19 cellular contexts compared by ENCODE assay signal in the genomic region with DNA sequence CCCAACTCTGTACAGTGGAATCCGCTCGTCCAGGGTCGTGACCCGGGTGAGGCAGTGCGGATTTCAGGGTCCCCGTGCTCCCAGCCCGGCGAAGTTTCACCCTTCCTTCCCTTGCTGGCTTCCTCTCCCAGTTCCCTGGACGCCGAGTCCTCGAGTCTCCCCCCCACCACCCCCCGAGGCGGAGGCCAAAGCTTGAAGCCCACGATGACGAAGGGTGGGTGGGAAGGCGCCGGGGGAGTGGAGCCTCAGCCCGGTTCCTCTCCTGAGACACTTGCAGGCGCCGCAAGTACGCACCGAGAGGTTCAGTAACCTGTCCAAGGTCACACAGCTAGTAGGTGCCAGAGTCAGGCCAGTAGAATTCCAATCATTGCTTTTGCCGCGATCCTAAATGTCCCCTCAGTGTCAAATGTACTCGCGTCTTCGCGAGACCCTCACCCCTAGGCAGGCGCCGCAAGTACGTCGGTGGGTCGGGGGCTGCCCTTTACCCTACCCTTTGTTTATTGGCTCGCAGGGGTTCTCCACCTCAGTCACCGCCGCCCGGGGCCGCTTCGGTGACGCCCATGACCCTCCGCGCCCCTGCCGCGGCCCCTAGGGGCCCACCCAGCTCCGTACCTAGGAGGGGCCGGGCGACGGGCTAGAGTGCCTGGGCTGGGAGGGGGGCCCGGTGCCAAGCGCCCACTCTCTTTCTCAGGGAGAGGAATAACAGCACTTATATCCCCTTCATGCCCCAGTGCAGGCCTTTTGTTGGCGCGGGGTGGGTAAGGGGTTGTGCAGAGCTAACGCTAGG. TPM values are rescaled to one million over a fixed set of nuclear protein-coding genes. Genes with fewer than 3 reads are reported as not detected.
DNase-seq lines count a peak whose midpoint lies in the region; ATAC-seq and TF ChIP-seq lines count a peak whose summit lies in the region.
"Had no signal": no experiment of that assay in that cellular context is flagged by ENCODE, and none has a peak within 500 bp of the region (broad histone marks: within the 10 kb centered on the region; RNA-seq: fewer than 3 reads in every experiment).

No MANE protein-coding gene starts in this region.

- WGBS in hepatocyte (ENCODE audit: low lambda C conversion rate, missing lambda C conversion rate), result 15% methylated on average over 31 of the region's 53 CpGs
- WGBS in neuronal stem cell (ENCODE audit: extremely low coverage in 2 of 2, insufficient read length in 2 of 2, insufficient replicate concordance in 1 of 2), 2 donors, result no CpG with 5 or more reads among the region's 53 CpGs

- no peak overlapping the region for H2BK120ac ChIP-seq in neuronal stem cell (ENCODE audit: low read depth, low read length)

- no peaks in the 10 kb centered on the region for H3K79me1 ChIP-seq in neuronal stem cell (ENCODE audit: low read depth, low read length)

- H3K36me3 ChIP-seq in left ventricle myocardium inferior (no peaks in the 10 kb centered on the region), hepatocyte (replicated peaks; ENCODE audit: insufficient read depth, low read depth) (no peaks in the 10 kb centered on the region), neuronal stem cell (replicated peaks in 1 of 2; ENCODE audit: control insufficient read depth in 2 of 2, insufficient read depth in 2 of 2, low read length in 2 of 2) (no peaks in the 10 kb centered on the region)

- TF ChIP-seq CTCF in left ventricle myocardium inferior (IDR thresholded peaks at IDR 0.05; ENCODE audit: borderline replicate concordance) (no peak), hepatocyte (IDR thresholded peaks at IDR 0.05; ENCODE audit: poor library complexity) (no peak)

- H3K4me1 ChIP-seq in left ventricle myocardium inferior, result peaks cover 43% of the 10 kb centered on the region
- H3K4me1 ChIP-seq in hepatocyte (ENCODE audit: insufficient read depth), result peaks cover 27% of the 10 kb centered on the region
- peaks cover 0 to 27% of the 10 kb centered on the region in 2 donors for H3K4me1 ChIP-seq in neuronal stem cell (ENCODE audit: control insufficient read depth in 2 of 2, insufficient read depth in 1 of 2, low read depth in 1 of 2, low read length in 2 of 2)

- no peak overlapping the region for H2BK12ac ChIP-seq in neuronal stem cell (ENCODE audit: low read length)

- intact Hi-C loops in left ventricle myocardium inferior (cut with micrococcal nuclease) (no loop called here), left ventricle myocardium superior (cut with micrococcal nuclease) (no loop called here)

- H3K23ac ChIP-seq in neuronal stem cell (ENCODE audit: low read depth, low read length, poor library complexity), result no peak overlapping the region

- H4K20me1 ChIP-seq in hepatocyte (ENCODE audit: insufficient read depth, poor library complexity, severe bottlenecking), result no peaks in the 10 kb centered on the region

- no peaks in the 10 kb centered on the region for H3K9me2 ChIP-seq in hepatocyte (replicated peaks; ENCODE audit: insufficient read depth)

- H3K4me3 ChIP-seq in left ventricle myocardium inferior, result peak overlapping the region; percentile 62
- peak overlapping the region; percentile 10 for H3K4me3 ChIP-seq in hepatocyte
- H3K4me3 ChIP-seq in neuronal stem cell (ENCODE audit: low read length in 2 of 2), result peak overlapping the region in 1 of 2 donors; percentile 70
- H3K4me3 ChIP-seq: PC-9 had no signal

- H2AK5ac ChIP-seq in neuronal stem cell (ENCODE audit: low read depth, low read length), result no peak overlapping the region

- no peaks in the 10 kb centered on the region for H3K79me2 ChIP-seq in hepatocyte

- H2AFZ ChIP-seq in hepatocyte, result peak overlapping the region; percentile 80
- peak overlapping the region; percentile 88 for H2AFZ ChIP-seq in neuronal stem cell (ENCODE audit: low read length)
- H2AFZ ChIP-seq: PC-9 had no signal

- no peak overlapping the region for H3K14ac ChIP-seq in neuronal stem cell (ENCODE audit: low read length)

- H2BK5ac ChIP-seq in neuronal stem cell (ENCODE audit: low read length), result no peak overlapping the region

- no peak for ATAC-seq in left ventricle myocardium superior
- no peak for ATAC-seq in HG02763 (IDR thresholded peaks at IDR 0.05; ENCODE audit: unreplicated experiment)
- ATAC-seq in HG03280 (IDR thresholded peaks at IDR 0.05; ENCODE audit: unreplicated experiment), result no peak

- no peak overlapping the region for H3K4ac ChIP-seq in neuronal stem cell (ENCODE audit: low read length)

- H3K18ac ChIP-seq in neuronal stem cell (ENCODE audit: low read length), result peak overlapping the region; percentile 77

- DNase-seq in left ventricle myocardium inferior, result no peak
- DNase-seq in left ventricle myocardium superior, result no peak
- DNase-seq in hepatocyte (ENCODE audit: low spot score), result no peak
- DNase-seq in neuronal stem cell (ENCODE audit: low spot score), result no peak
- DNase-seq in epidermal melanocyte (ENCODE audit: insufficient read length, low spot score), result no peak
- no peak for DNase-seq in glomerular visceral epithelial cell (ENCODE audit: extremely low spot score)
- DNase-seq: activated CD4-positive, alpha-beta T cell treated with anti-CD3 and anti-CD28 coated beads for 4 hours; activated T-cell treated with anti-CD3 and anti-CD28 coated beads, Interleukin-2, amount 50 U/mL, for 48 hours; amygdala; dermis blood vessel endothelial cell; DMS 273 treated with DMSO at 0.1 percent for 48 hours; NCI-H1048; NCI-H446 treated with DMSO at 0.1 percent for 48 hours; PC-9 had no signal

- H4K8ac ChIP-seq in neuronal stem cell (ENCODE audit: low read depth, low read length), result no peak overlapping the region

- no peak overlapping the region for H2BK15ac ChIP-seq in neuronal stem cell (ENCODE audit: low read length)

- H4K91ac ChIP-seq in neuronal stem cell (ENCODE audit: low read depth, low read length, poor library complexity), result no peak overlapping the region

- H3K27me3 ChIP-seq in left ventricle myocardium inferior (ENCODE audit: low read depth) (peaks cover 73% of the 10 kb centered on the region), hepatocyte (peaks cover 70% of the 10 kb centered on the region), neuronal stem cell (ENCODE audit: control insufficient read depth in 3 of 3, insufficient read depth in 3 of 3, low read depth in 1 of 3, low read length in 3 of 3) (peaks cover 24 to 91% (median 61%) of the 10 kb centered on the region in 3 experiments)

- H3K9ac ChIP-seq in neuronal stem cell (ENCODE audit: low read depth, low read length, poor library complexity), result peak overlapping the region; percentile 27

- H3K9me3 ChIP-seq in left ventricle myocardium inferior (replicated peaks), result no peaks in the 10 kb centered on the region
- H3K9me3 ChIP-seq in hepatocyte (ENCODE audit: low read depth), result no peaks in the 10 kb centered on the region
- peaks cover 2 to 4% of the 10 kb centered on the region in 2 donors for H3K9me3 ChIP-seq in neuronal stem cell (replicated peaks in 1 of 2; ENCODE audit: control insufficient read depth in 2 of 2, insufficient read depth in 1 of 2, low read depth in 1 of 2, low read length in 2 of 2)

- H3K4me2 ChIP-seq in hepatocyte, result peak overlapping the region; percentile 89
- peak overlapping the region; percentile 66 for H3K4me2 ChIP-seq in neuronal stem cell (ENCODE audit: insufficient read depth, low read length, poor library complexity, severe bottlenecking)
- H3K4me2 ChIP-seq: PC-9 had no signal

- H3K27ac ChIP-seq in left ventricle myocardium inferior (replicated peaks), result peak overlapping the region; percentile 56
- no peak overlapping the region for H3K27ac ChIP-seq in hepatocyte
- no peak overlapping the region for H3K27ac ChIP-seq in neuronal stem cell (replicated peaks; ENCODE audit: low read length)
- H3K27ac ChIP-seq: PC-9 had no signal

RNA-seq across cellular contexts. Expression of a gene that starts 5.7 kb away (rescaled TPM):
- total RNA-seq in left ventricle myocardium inferior (not detected), left ventricle myocardium superior (0.07 TPM), hepatocyte (not detected in 2 replicates)
- not detected in 2 replicates for polyA plus RNA-seq in hepatocyte
- not detected for polyA plus RNA-seq in neuronal stem cell (2013, experiment 1 of 2)
- not detected for polyA plus RNA-seq in neuronal stem cell (2013, experiment 2 of 2)
- total RNA-seq: dermis blood vessel endothelial cell; neural crest cell; PC-9; T-helper 1 cell treated with Interleukin-12 subunit alpha and Interleukin-12 subunit beta and Interleukin-4 antibody, amounts not matched to agents 30 ng/mL and 1 ng/mL, for 36 hours had no signal
- polyA plus RNA-seq: AG04450 had no signal

RNA-seq across cellular contexts. Expression of a gene that starts 46.2 kb away (rescaled TPM):
- total RNA-seq in left ventricle myocardium inferior (35.0 TPM), left ventricle myocardium superior (36.4 TPM), hepatocyte (335 and 573 TPM in 2 replicates)
- 456 and 476 TPM in 2 replicates for polyA plus RNA-seq in hepatocyte
- polyA plus RNA-seq in neuronal stem cell (2013, experiment 1 of 2), result 54.5 TPM
- polyA plus RNA-seq in neuronal stem cell (2013, experiment 2 of 2), result 51.5 TPM

RNA-seq across cellular contexts. Expression of a gene that starts 57.9 kb away (rescaled TPM):
- total RNA-seq in left ventricle myocardium inferior (not detected), left ventricle myocardium superior (not detected), hepatocyte (not detected in 2 replicates)
- polyA plus RNA-seq in hepatocyte, result 0.46 TPM in 1 of 2 replicates, not detected in the other
- not detected for polyA plus RNA-seq in neuronal stem cell (2013, experiment 1 of 2)
- polyA plus RNA-seq in neuronal stem cell (2013, experiment 2 of 2), result not detected
- total RNA-seq: dermis blood vessel endothelial cell; neural crest cell; PC-9; T-helper 1 cell treated with Interleukin-12 subunit alpha and Interleukin-12 subunit beta and Interleukin-4 antibody, amounts not matched to agents 30 ng/mL and 1 ng/mL, for 36 hours had no signal
- polyA plus RNA-seq: AG04450 had no signal
